Comparison of ENCODE assay signal across 24 cellular contexts in genomic region chr3:120726784-120727183, GRCh38. TPM values are rescaled to one million over a fixed set of nuclear protein-coding genes. Genes with fewer than 3 reads are reported as not detected.
"Had no signal": no experiment of that assay in that cellular context is flagged by ENCODE, and none has a peak within 500 bp of the region (broad histone marks: within the 10 kb centered on the region; RNA-seq: fewer than 3 reads in every experiment).

No MANE protein-coding gene starts in this region.

- H3K4me3 Mint-ChIP-seq: activated CD4-positive, alpha-beta T cell treated with anti-CD3 and anti-CD28 coated beads, Interleukin-2, amount 10 ng/mL, durations not matched to agents 24 days and 14 days; activated CD8-positive, alpha-beta T cell treated with anti-CD3 and anti-CD28 coated beads for 36 hours; activated naive CD8-positive, alpha-beta T cell treated with anti-CD3 and anti-CD28 coated beads, Interleukin-2, amount 10 ng/mL, durations not matched to agents 7 days and 5 days; central memory CD8-positive, alpha-beta T cell; natural killer cell; stimulated activated effector memory CD8-positive, alpha-beta T cell treated with anti-CD3 and anti-CD28 coated beads, Interleukin-12 subunit alpha, Interleukin-12 subunit beta, amount 100 ng/mL, for 72 hours; T-helper 2 cell treated with Interferon-gamma antibody and Interleukin-4, amounts not matched to agents 5 μg/mL and 100 μg/mL, for 36 hours had no signal

- H3K4me1 Mint-ChIP-seq: natural killer cell; stimulated activated effector memory CD8-positive, alpha-beta T cell treated with anti-CD3 and anti-CD28 coated beads, Interleukin-12 subunit alpha, Interleukin-12 subunit beta, amount 100 ng/mL, for 72 hours had no signal

- H3K9me3 Mint-ChIP-seq: activated T-helper 2 cell treated with anti-CD3 and anti-CD28 coated beads, Interferon-gamma antibody, Interleukin-2, Interleukin-4, amounts not matched to agents 10 μg/mL and 5 μg/mL and 100 μg/mL, durations not matched to agents 14 hours and 24 hours and 36 hours; central memory CD8-positive, alpha-beta T cell; natural killer cell; stimulated activated effector memory CD8-positive, alpha-beta T cell treated with anti-CD3 and anti-CD28 coated beads, Interleukin-12 subunit alpha, Interleukin-12 subunit beta, amount 100 ng/mL, for 72 hours; T-helper 2 cell treated with Interferon-gamma antibody and Interleukin-4, amounts not matched to agents 5 μg/mL and 100 μg/mL, for 36 hours had no signal

- H2AFZ ChIP-seq: hepatocyte had no signal

- DNase-seq: activated CD4-positive, alpha-beta T cell treated with anti-CD3 and anti-CD28 coated beads, Interleukin-2, amount 10 ng/mL, durations not matched to agents 24 days and 14 days; activated CD4-positive, CD25-positive, alpha-beta regulatory T cell; activated CD8-positive, alpha-beta T cell treated with anti-CD3 and anti-CD28 coated beads for 36 hours; activated naive CD4-positive, alpha-beta T cell treated with Interleukin-2 at 50 U/mL for 16 hours; activated naive CD8-positive, alpha-beta T cell treated with anti-CD3 and anti-CD28 coated beads, Interleukin-2, amount 10 ng/mL, durations not matched to agents 7 days and 5 days; activated T-cell treated with anti-CD3 and anti-CD28 coated beads, Interleukin-2, amount 50 U/mL, for 1 hour; anterior cingulate cortex; cortex of kidney; erythroblast; natural killer cell; ovary; right lobe of liver; stimulated activated CD4-positive, alpha-beta T cell treated with anti-CD3 and anti-CD28 coated beads, Interleukin-4, amount 100 ng/mL, for 24 hours; upper lobe of left lung had no signal

- H3K4me1 ChIP-seq: right lobe of liver, upper lobe of left lung had no signal

- H3K27ac Mint-ChIP-seq: activated CD4-positive, alpha-beta T cell treated with anti-CD3 and anti-CD28 coated beads, Interleukin-2, amount 10 ng/mL, durations not matched to agents 24 days and 14 days; activated CD8-positive, alpha-beta T cell treated with anti-CD3 and anti-CD28 coated beads for 36 hours; activated naive CD8-positive, alpha-beta T cell treated with anti-CD3 and anti-CD28 coated beads, Interleukin-2, amount 10 ng/mL, durations not matched to agents 7 days and 5 days; activated T-helper 2 cell treated with anti-CD3 and anti-CD28 coated beads, Interferon-gamma antibody, Interleukin-2, Interleukin-4, amounts not matched to agents 10 μg/mL and 5 μg/mL and 100 μg/mL, durations not matched to agents 14 hours and 24 hours and 36 hours; natural killer cell; stimulated activated effector memory CD8-positive, alpha-beta T cell treated with anti-CD3 and anti-CD28 coated beads, Interleukin-12 subunit alpha, Interleukin-12 subunit beta, amount 100 ng/mL, for 72 hours; T-helper 2 cell treated with Interferon-gamma antibody and Interleukin-4, amounts not matched to agents 5 μg/mL and 100 μg/mL, for 36 hours had no signal

- H3K36me3 Mint-ChIP-seq: natural killer cell had no signal

- H3K27me3 ChIP-seq: hepatocyte, ovary, right lobe of liver, upper lobe of left lung had no signal

- H3K4me3 ChIP-seq: hepatocyte, lung, ovary, right lobe of liver, smooth muscle cell, thoracic aorta, upper lobe of left lung had no signal

- H3K36me3 ChIP-seq: ovary, right lobe of liver, thoracic aorta had no signal

- ATAC-seq: activated CD8-positive, alpha-beta T cell treated with anti-CD3 and anti-CD28 coated beads for 36 hours; left lobe of liver; natural killer cell; right lobe of liver; stimulated activated effector memory CD8-positive, alpha-beta T cell treated with anti-CD3 and anti-CD28 coated beads, Interleukin-12 subunit alpha, Interleukin-12 subunit beta, amount 100 ng/mL, for 72 hours had no signal

- H3K27ac ChIP-seq: hepatocyte, ovary, right lobe of liver, thoracic aorta, upper lobe of left lung had no signal

- H3K79me2 ChIP-seq: hepatocyte had no signal

- H3K4me2 ChIP-seq: hepatocyte, smooth muscle cell had no signal

- H3K9me3 ChIP-seq: ovary, right lobe of liver, thoracic aorta, upper lobe of left lung had no signal

- H3K27me3 Mint-ChIP-seq: activated CD4-positive, alpha-beta T cell treated with anti-CD3 and anti-CD28 coated beads, Interleukin-2, amount 10 ng/mL, durations not matched to agents 24 days and 14 days; activated CD8-positive, alpha-beta T cell treated with anti-CD3 and anti-CD28 coated beads for 36 hours; activated naive CD8-positive, alpha-beta T cell treated with anti-CD3 and anti-CD28 coated beads, Interleukin-2, amount 10 ng/mL, durations not matched to agents 7 days and 5 days; central memory CD8-positive, alpha-beta T cell had no signal

RNA-seq across cellular contexts. Expression of gene HGD, which starts 44.7 kb away (rescaled TPM):
- polyA plus RNA-seq: keratinocyte had no signal
